1 cellular context compared by ENCODE assay signal in genomic region chr14:23364604-23365352, GRCh38.
TF ChIP-seq lines count a peak whose summit lies in the region.

Gene EFS (minus strand): TSS chr14:23365172. CDS start chr14:23365025, 147 bp downstream.

TF ChIP-seq in H1, 55 proteins besides CTCF, POLR2A, EP300 and RAD21 (continued from another document):
- TF ChIP-seq USF2 (IDR thresholded peaks at IDR 0.05; ENCODE audit: low read length), result no peak
- TF ChIP-seq GTF2F1 (IDR thresholded peaks at IDR 0.05; ENCODE audit: borderline replicate concordance, low read depth, low read length), result 0 out of 2 replicates have a peak, but pooled peaks have one; percentile 13
- 0 out of 2 replicates have a peak, but pooled peaks have one; percentile 39 for TF ChIP-seq TBP (IDR thresholded peaks at IDR 0.05; ENCODE audit: low read depth, low read length)
- TF ChIP-seq SIX5 (IDR thresholded peaks at IDR 0.05; ENCODE audit: low read depth, low read length), result no peak
- TF ChIP-seq ATF3 (IDR thresholded peaks at IDR 0.05; ENCODE audit: insufficient read depth, low read depth, low read length), result no peak
- no peak for TF ChIP-seq ZNF274 (IDR thresholded peaks at IDR 0.05; ENCODE audit: borderline replicate concordance, extremely low read depth, low read length)
- TF ChIP-seq CBX5 (IDR thresholded peaks at IDR 0.05; ENCODE audit: low read depth, low read length), result no peak
- TF ChIP-seq JUND (IDR thresholded peaks at IDR 0.05; ENCODE audit: low read length), result no peak
- TF ChIP-seq SP1 (IDR thresholded peaks at IDR 0.05; ENCODE audit: low read depth, low read length), result no peak
- TF ChIP-seq JUN (IDR thresholded peaks at IDR 0.05; ENCODE audit: low read depth, low read length), result no peak
- no peak for TF ChIP-seq CHD7 (IDR thresholded peaks at IDR 0.05; ENCODE audit: insufficient replicate concordance, low read length)
- no peak for TF ChIP-seq CREB1 (IDR thresholded peaks at IDR 0.05)
- TF ChIP-seq RNF2 (IDR thresholded peaks at IDR 0.05; ENCODE audit: borderline replicate concordance, low read depth, low read length, missing control alignments, poor library complexity, severe bottlenecking), result peak; percentile 62
- 0 out of 4 replicates have a peak, but pooled peaks of 1 of the 2 experiments have one; percentile 40 for TF ChIP-seq HDAC2 (IDR thresholded peaks at IDR 0.05; ENCODE audit: borderline replicate concordance in 1 of 2, low read depth in 2 of 2, low read length in 2 of 2)
- TF ChIP-seq SUZ12 (IDR thresholded peaks at IDR 0.05; ENCODE audit: low read length), result no peak
- TF ChIP-seq CHD1 (IDR thresholded peaks at IDR 0.05; ENCODE audit: low read depth, low read length), result no peak
- 0 out of 2 replicates have a peak, but pooled peaks have one; percentile 20 for TF ChIP-seq TAF1 (IDR thresholded peaks at IDR 0.05; ENCODE audit: low read depth, low read length)
- TF ChIP-seq ASH2L (IDR thresholded peaks at IDR 0.05; ENCODE audit: low read length), result no peak
- peak; percentile 61 for TF ChIP-seq SAP30 (IDR thresholded peaks at IDR 0.05; ENCODE audit: insufficient read depth, insufficient replicate concordance, low read length)
- TF ChIP-seq CTBP2 (IDR thresholded peaks at IDR 0.05; ENCODE audit: borderline replicate concordance, insufficient read depth, insufficient read length, low read length), result peak; percentile 24
- no peak for TF ChIP-seq BACH1 (IDR thresholded peaks at IDR 0.05; ENCODE audit: low read length)
- TF ChIP-seq CBX8 (IDR thresholded peaks at IDR 0.05; ENCODE audit: borderline replicate concordance, low read depth, low read length), result no peak
- peak; percentile 87 for TF ChIP-seq E2F6 (IDR thresholded peaks at IDR 0.05)
- TF ChIP-seq NRF1 (IDR thresholded peaks at IDR 0.05; ENCODE audit: low read depth, low read length), result no peak
- TF ChIP-seq FOSL1 (IDR thresholded peaks at IDR 0.05; ENCODE audit: insufficient read depth, low read depth, low read length), result no peak
- no peak for TF ChIP-seq RBBP5 (IDR thresholded peaks at IDR 0.05; ENCODE audit: borderline replicate concordance, low read depth, low read length)
- no peak for TF ChIP-seq KDM5A (IDR thresholded peaks at IDR 0.05; ENCODE audit: low read length)
- TF ChIP-seq BRCA1 (IDR thresholded peaks at IDR 0.05; ENCODE audit: low read depth, low read length), result no peak
- no peak for TF ChIP-seq SP2 (IDR thresholded peaks at IDR 0.05; ENCODE audit: low read length)
- no peak for TF ChIP-seq KDM1A (IDR thresholded peaks at IDR 0.05; ENCODE audit: borderline replicate concordance, low read length)
- TF ChIP-seq TEAD4 (IDR thresholded peaks at IDR 0.05; ENCODE audit: low read depth, low read length), result no peak
- TF ChIP-seq PHF8 (conservative IDR thresholded peaks at IDR 0.05; ENCODE audit: low read depth, low read length), result no peak; the same call in 1 of the 2 replicates
- TF ChIP-seq SIN3A (conservative IDR thresholded peaks at IDR 0.05 in 1 of 2, IDR thresholded peaks at IDR 0.05 in 1 of 2; ENCODE audit: low read depth in 1 of 2, low read length in 2 of 2), result 0 out of 4 replicates have a peak, but pooled peaks of 1 of the 2 experiments have one; percentile 66
- TF ChIP-seq SIRT6 (IDR thresholded peaks at IDR 0.05; ENCODE audit: low read length), result no peak
- no peak for TF ChIP-seq RFX5 (IDR thresholded peaks at IDR 0.05; ENCODE audit: borderline replicate concordance, low read depth, low read length)
- TF ChIP-seq SP4 (IDR thresholded peaks at IDR 0.05; ENCODE audit: low read length), result no peak
- TF ChIP-seq EZH2 (IDR thresholded peaks at IDR 0.05; ENCODE audit: low read depth, low read length, severe bottlenecking), result no peak
- TF ChIP-seq KDM4A (IDR thresholded peaks at IDR 0.05; ENCODE audit: low read depth, low read length, severe bottlenecking), result peak; percentile 24
- TF ChIP-seq MAX (IDR thresholded peaks at IDR 0.05), result peak; percentile 21; the same call in 1 of the 2 replicates
- TF ChIP-seq TAF7 (optimal IDR thresholded peaks at IDR 0.05; ENCODE audit: borderline replicate concordance, low read depth, low read length), result peak; percentile 60
- TF ChIP-seq TCF12 (IDR thresholded peaks at IDR 0.05; ENCODE audit: low read depth, low read length), result no peak
- TF ChIP-seq MAFK (IDR thresholded peaks at IDR 0.05; ENCODE audit: low read depth, low read length), result no peak
- TF ChIP-seq HDAC6 (IDR thresholded peaks at IDR 0.05; ENCODE audit: low read depth, low read length), result no peak
- no peak for TF ChIP-seq RXRA (IDR thresholded peaks at IDR 0.05; ENCODE audit: insufficient read depth, low read depth, low read length)
- TF ChIP-seq NANOG (IDR thresholded peaks at IDR 0.05; ENCODE audit: insufficient read depth, low read depth, low read length, poor library complexity, severe bottlenecking), result no peak
TF ChIP-seq in H1: peak in this region for 14.
